9 cellular contexts compared by ENCODE assay signal in genomic region chr1:228405979-228406265, GRCh38. TPM values are rescaled to one million over a fixed set of nuclear protein-coding genes. Genes with fewer than 3 reads are reported as not detected.
A peak's percentile ranks its signal among the peaks of the same experiment; 100 is the strongest.
DNase-seq lines count a peak whose midpoint lies in the region; ATAC-seq, FAIRE-seq and TF ChIP-seq lines count a peak whose summit lies in the region.
"Had no signal": no experiment of that assay in that cellular context is flagged by ENCODE, and none has a peak within 500 bp of the region (broad histone marks: within the 10 kb centered on the region; RNA-seq: fewer than 3 reads in every experiment).

No MANE protein-coding gene starts in this region.

- H3K27ac Mint-ChIP-seq in T-helper 1 cell treated with Interleukin-12 subunit alpha and Interleukin-12 subunit beta and Interleukin-4 antibody, amounts not matched to agents 30 μg/mL and 1 μg/mL, for 36 hours, result peak overlapping the region; percentile 93
- peak overlapping the region; percentile 89 to 97 for H3K27ac Mint-ChIP-seq in activated naive CD4-positive, alpha-beta T cell treated with anti-CD3 and anti-CD28 coated beads, Interleukin-2, amount 50 U/mL, for 72 hours

- intact Hi-C loops in testis (cut with DNase I; ENCODE audit: low total_unique reads), result no loop called here

- H3K36me3 Mint-ChIP-seq in T-helper 1 cell treated with Interleukin-12 subunit alpha and Interleukin-12 subunit beta and Interleukin-4 antibody, amounts not matched to agents 30 μg/mL and 1 μg/mL, for 36 hours (ENCODE audit: low read depth), result peaks cover 20% of the 10 kb centered on the region
- H3K36me3 Mint-ChIP-seq in activated naive CD4-positive, alpha-beta T cell treated with anti-CD3 and anti-CD28 coated beads, Interleukin-2, amount 50 U/mL, for 72 hours, result peaks cover 10 to 35% of the 10 kb centered on the region in 2 donors

- peak; percentile 19 for ATAC-seq in HG03103 (IDR thresholded peaks at IDR 0.05; ENCODE audit: low read depth, unreplicated experiment)
- ATAC-seq in activated naive CD4-positive, alpha-beta T cell treated with anti-CD3 and anti-CD28 coated beads, Interleukin-2, amount 50 U/mL, for 72 hours, result no peak

- peaks cover 41% of the 10 kb centered on the region for H3K4me1 ChIP-seq in keratinocyte (ENCODE audit: control insufficient read depth, extremely low read depth, insufficient read depth, low read length)
- peaks cover 19% of the 10 kb centered on the region for H3K4me1 ChIP-seq in testis

- FAIRE-seq in keratinocyte (lab: Jason Lieb, UNC) (no peak), RCC 7860 (lab: Jason Lieb, UNC) (no peak)
- FAIRE-seq: endometrium had no signal

- peaks cover 19 to 28% of the 10 kb centered on the region in 2 experiments for H3K36me3 ChIP-seq in keratinocyte (ENCODE audit: control insufficient read depth in 2 of 2, extremely low read depth in 1 of 2, insufficient read depth in 2 of 2, low read length in 2 of 2)
- H3K36me3 ChIP-seq in testis (ENCODE audit: low read depth, missing control alignments), result no peaks in the 10 kb centered on the region

- peaks cover 68% of the 10 kb centered on the region for H3K79me2 ChIP-seq in keratinocyte (ENCODE audit: control insufficient read depth, insufficient read depth, low read length)

- no peaks in the 10 kb centered on the region for H3K9me3 ChIP-seq in keratinocyte (ENCODE audit: control insufficient read depth, low read depth, low read length)
- H3K9me3 ChIP-seq in testis, result no peaks in the 10 kb centered on the region

- H3K9ac ChIP-seq in keratinocyte (ENCODE audit: control insufficient read depth, extremely low read depth, insufficient read depth, low read length), result peak overlapping the region; percentile 83

- peaks cover 40% of the 10 kb centered on the region for H3K4me1 Mint-ChIP-seq in T-helper 1 cell treated with Interleukin-12 subunit alpha and Interleukin-12 subunit beta and Interleukin-4 antibody, amounts not matched to agents 30 μg/mL and 1 μg/mL, for 36 hours (ENCODE audit: low read depth)

- peaks cover 31% of the 10 kb centered on the region for H4K20me1 ChIP-seq in keratinocyte (ENCODE audit: control insufficient read depth, extremely low read depth, insufficient read depth, low read length)

- peak overlapping the region; percentile 95 for H3K4me3 Mint-ChIP-seq in T-helper 1 cell treated with Interleukin-12 subunit alpha and Interleukin-12 subunit beta and Interleukin-4 antibody, amounts not matched to agents 30 μg/mL and 1 μg/mL, for 36 hours

- dilution Hi-C loops in keratinocyte (cut with MboI; ENCODE audit: extremely low pct_ligation_motif_present, low sequenced_read_pairs), result no loop called here

- H3K27me3 Mint-ChIP-seq in T-helper 1 cell treated with Interleukin-12 subunit alpha and Interleukin-12 subunit beta and Interleukin-4 antibody, amounts not matched to agents 30 μg/mL and 1 μg/mL, for 36 hours (ENCODE audit: low read depth), result no peaks in the 10 kb centered on the region

- H3K27me3 ChIP-seq in keratinocyte (ENCODE audit: control insufficient read depth, extremely low read depth, insufficient read depth, low read length), result no peaks in the 10 kb centered on the region
- H3K27me3 ChIP-seq in testis, result no peaks in the 10 kb centered on the region

- peaks cover 4% of the 10 kb centered on the region for H3K9me1 ChIP-seq in keratinocyte (ENCODE audit: control insufficient read depth, extremely low read depth, insufficient read depth, low read length)

- 0% methylated on average over 3 to 10 of the region's 25 CpGs for WGBS in testis, 2 donors

- H2AFZ ChIP-seq in keratinocyte (ENCODE audit: control insufficient read depth, low read length), result no peak overlapping the region

- H3K4me3 ChIP-seq in keratinocyte (ENCODE audit: control insufficient read depth in 2 of 3, extremely low read depth in 1 of 3, insufficient read depth in 2 of 3, low read depth in 1 of 3, low read length in 3 of 3) (peak overlapping the region; percentile 83 to 93 (median 86)), testis (peak overlapping the region; percentile 91 to 92)

- H3K27ac ChIP-seq in keratinocyte (ENCODE audit: control insufficient read depth, insufficient read depth, low read length) (peak overlapping the region; percentile 53), testis (peak overlapping the region; percentile 24 to 79)

- TF ChIP-seq POLR2A in testis (IDR thresholded peaks at IDR 0.05), result no peak

- TF ChIP-seq CTCF in keratinocyte (optimal IDR thresholded peaks at IDR 0.05 in 1 of 3, IDR thresholded peaks at IDR 0.05 in 1 of 3, conservative IDR thresholded peaks at IDR 0.05 in 1 of 3; ENCODE audit: extremely low read depth in 1 of 3, insufficient read depth in 2 of 3, low read length in 3 of 3) (no peak), testis (IDR thresholded peaks at IDR 0.05) (no peak)

- DNase-seq in T-helper 1 cell (no peak), keratinocyte (ENCODE audit: low read depth, low spot score) (no peak), testis (no peak), RCC 7860 (ENCODE audit: low spot score) (no peak), A172 (ENCODE audit: low spot score) (no peak)
- no peak for DNase-seq in activated naive CD4-positive, alpha-beta T cell treated with anti-CD3 and anti-CD28 coated beads, Interleukin-2, amount 50 U/mL, for 72 hours (ENCODE audit: low spot score in 2 of 2)

- H3K4me2 ChIP-seq in keratinocyte (ENCODE audit: control insufficient read depth, extremely low read depth, insufficient read depth, low read depth, low read length), result peak overlapping the region; percentile 93

- no peaks in the 10 kb centered on the region for H3K9me3 Mint-ChIP-seq in T-helper 1 cell treated with Interleukin-12 subunit alpha and Interleukin-12 subunit beta and Interleukin-4 antibody, amounts not matched to agents 30 μg/mL and 1 μg/mL, for 36 hours
- no peaks in the 10 kb centered on the region for H3K9me3 Mint-ChIP-seq in activated naive CD4-positive, alpha-beta T cell treated with anti-CD3 and anti-CD28 coated beads, Interleukin-2, amount 50 U/mL, for 72 hours

RNA-seq across cellular contexts. Expression of gene TRIM11, which starts 0.7 kb away (rescaled TPM):
- 10 to 100 TPM; 43.3 to 43.6 TPM for total RNA-seq in activated naive CD4-positive, alpha-beta T cell treated with anti-CD3 and anti-CD28 coated beads, Interleukin-2, amount 50 U/mL, for 72 hours
- polyA plus RNA-seq in keratinocyte (9.9 to 14.8 TPM (median 11.8 TPM) in 3 replicates), testis (ENCODE audit: insufficient read depth, low read depth, low replicate concordance) (19.5 TPM)
- 8.8 TPM for polyA plus RNA-seq in keratinocyte (2011; ENCODE audit: low read depth)
- polyA plus RNA-seq in keratinocyte (2011; cell fraction: cytosol; rRNA removed), result 6.3 and 12.5 TPM in 2 replicates
- 32.0 and 36.2 TPM in 2 replicates for polyA plus RNA-seq in keratinocyte (2011; cell fraction: nucleus; rRNA removed)
- polyA plus RNA-seq in keratinocyte (2012; ENCODE audit: low replicate concordance), result 18.7 and 19.5 TPM in 2 replicates
- polyA minus RNA-seq in keratinocyte, result 11.3 to 15.6 TPM (median 11.3 TPM) in 3 replicates
- polyA minus RNA-seq in keratinocyte (2011; cell fraction: cytosol; rRNA and poly(A)+ RNA removed), result 19.2 TPM
- polyA minus RNA-seq in keratinocyte (2011; cell fraction: nucleus; rRNA and poly(A)+ RNA removed), result 16.8 and 20.7 TPM in 2 replicates
- total RNA-seq in testis, result 10 to 100 TPM; 30.1 to 37.8 TPM
- 35.9 and 36.1 TPM in 2 replicates for total RNA-seq in A172 (2014; rRNA removed; shearing (Covaris generic))

RNA-seq across cellular contexts. Expression of gene TRIM17, which starts 10.7 kb away (rescaled TPM):
- total RNA-seq in activated naive CD4-positive, alpha-beta T cell treated with anti-CD3 and anti-CD28 coated beads, Interleukin-2, amount 50 U/mL, for 72 hours, result 1 to 10 TPM in 1 of 2 donors, under 1 TPM in 1; 0.91 to 2.4 TPM
- polyA plus RNA-seq in keratinocyte (0.14 to 0.53 TPM (median 0.24 TPM) in 3 replicates), testis (ENCODE audit: insufficient read depth, low read depth, low replicate concordance) (37.4 TPM)
- 1.7 TPM for polyA plus RNA-seq in keratinocyte (2011; ENCODE audit: low read depth)
- 0.13 TPM in 2 replicates for polyA plus RNA-seq in keratinocyte (2011; cell fraction: cytosol; rRNA removed)
- polyA plus RNA-seq in keratinocyte (2011; cell fraction: nucleus; rRNA removed), result 2.2 and 2.3 TPM in 2 replicates
- polyA plus RNA-seq in keratinocyte (2012; ENCODE audit: low replicate concordance), result 0.18 and 1.6 TPM in 2 replicates
- polyA minus RNA-seq in keratinocyte, result 0.32 to 1.4 TPM (median 0.43 TPM) in 3 replicates
- polyA minus RNA-seq in keratinocyte (2011; cell fraction: cytosol; rRNA and poly(A)+ RNA removed), result not detected
- polyA minus RNA-seq in keratinocyte (2011; cell fraction: nucleus; rRNA and poly(A)+ RNA removed), result 0.63 and 0.78 TPM in 2 replicates
- 10 to 100 TPM; 21.4 to 33.6 TPM for total RNA-seq in testis
- not detected in 2 replicates for total RNA-seq in A172 (2014; rRNA removed; shearing (Covaris generic))

Comparison
In these comparisons a context has a peak if more than half of its experiments do, and no peak if none do; other contexts are left out.
1. RNA of gene TRIM17, which starts 10.7 kb away (total RNA-seq): 21.4 to 33.6 TPM in testis; 0.91 to 2.4 TPM in activated naive CD4-positive, alpha-beta T cell treated with anti-CD3 and anti-CD28 coated beads, Interleukin-2, amount 50 U/mL, for 72 hours and not detected in A172; every median in the first group is over 4 times any median in the second.